In the genomic region with DNA sequence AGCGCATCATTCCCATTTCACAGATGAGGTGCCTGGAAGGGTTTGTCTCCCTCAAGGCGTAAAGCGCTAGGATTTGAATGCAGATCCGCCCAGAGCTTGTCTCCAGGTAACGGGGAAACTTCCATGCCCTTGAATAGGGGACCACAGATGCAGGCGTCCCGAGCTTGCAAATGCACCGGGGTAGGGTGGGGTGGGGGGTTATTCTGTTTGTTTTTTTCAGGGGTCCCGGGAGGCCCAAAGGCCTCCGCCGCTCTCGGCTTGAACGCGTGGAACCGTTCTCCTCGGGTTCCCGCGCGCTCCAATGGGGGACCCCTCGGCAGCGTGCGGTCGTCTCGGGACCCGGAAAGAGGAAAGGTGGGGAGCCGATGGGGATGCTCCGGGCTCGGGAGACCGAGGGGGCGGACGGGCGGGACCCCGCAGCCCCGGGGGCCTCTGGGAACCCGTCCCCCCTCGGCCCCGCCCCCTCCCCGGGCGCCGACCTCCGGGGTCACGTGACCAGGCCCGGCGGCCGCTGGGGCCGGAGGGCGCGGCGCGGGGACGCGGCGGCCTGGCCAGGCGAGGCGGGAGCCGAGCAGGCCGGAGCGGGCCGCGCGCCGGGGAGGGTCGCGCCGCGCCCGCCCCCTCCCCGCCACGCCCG, we compare ENCODE assay signal across 1 cellular context.
A peak's percentile ranks its signal among the peaks of the same experiment; 100 is the strongest.
TF ChIP-seq lines count a peak whose summit lies in the region.

A gene (plus strand): TSS at position 490 of the 637 bp plus-strand sequence. CDS start 216 bp downstream, outside the sequence.

TF ChIP-seq in K562, 482 proteins besides CTCF, POLR2A, EP300 and RAD21 (continued from another document and continues in another):
- TF ChIP-seq, protein P1, sequence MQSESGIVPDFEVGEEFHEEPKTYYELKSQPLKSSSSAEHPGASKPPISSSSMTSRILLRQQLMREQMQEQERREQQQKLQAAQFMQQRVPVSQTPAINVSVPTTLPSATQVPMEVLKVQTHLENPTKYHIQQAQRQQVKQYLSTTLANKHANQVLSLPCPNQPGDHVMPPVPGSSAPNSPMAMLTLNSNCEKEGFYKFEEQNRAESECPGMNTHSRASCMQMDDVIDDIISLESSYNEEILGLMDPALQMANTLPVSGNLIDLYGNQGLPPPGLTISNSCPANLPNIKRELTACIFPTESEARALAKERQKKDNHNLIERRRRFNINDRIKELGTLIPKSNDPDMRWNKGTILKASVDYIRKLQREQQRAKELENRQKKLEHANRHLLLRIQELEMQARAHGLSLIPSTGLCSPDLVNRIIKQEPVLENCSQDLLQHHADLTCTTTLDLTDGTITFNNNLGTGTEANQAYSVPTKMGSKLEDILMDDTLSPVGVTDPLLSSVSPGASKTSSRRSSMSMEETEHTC (IDR thresholded peaks at IDR 0.05) = 0 out of 2 replicates have a peak, but pooled peaks have one; percentile 19
- TF ChIP-seq ZFX (CRISPR knock-in tag; IDR thresholded peaks at IDR 0.05) (peak; percentile 30; the same call in 1 of the 2 replicates), CCNT2 (IDR thresholded peaks at IDR 0.05; ENCODE audit: borderline replicate concordance, extremely low read depth, insufficient read length, low read depth, low read length) (peak; percentile 46), ZNF79 (CRISPR knock-in tag; IDR thresholded peaks at IDR 0.05; ENCODE audit: low read depth) (no peak), ZNF41 (CRISPR knock-in tag; conservative IDR thresholded peaks at IDR 0.05) (no peak), ZNF175 (CRISPR knock-in tag; IDR thresholded peaks at IDR 0.05; ENCODE audit: low read depth) (no peak), SMAD2 (IDR thresholded peaks at IDR 0.05; ENCODE audit: low read depth, low read length) (no peak), CBFA2T2 (conservative IDR thresholded peaks at IDR 0.05) (0 out of 2 replicates have a peak, but pooled peaks have one; percentile 22), MEIS2 (IDR thresholded peaks at IDR 0.05; ENCODE audit: partially characterized antibody) (no peak), THRAP3 (IDR thresholded peaks at IDR 0.05; ENCODE audit: borderline replicate concordance) (no peak), MAFG (tag; conservative IDR thresholded peaks at IDR 0.05) (no peak), BCOR (IDR thresholded peaks at IDR 0.05) (peak; percentile 89), PYGO2 (tag; IDR thresholded peaks at IDR 0.05) (no peak), ZNF217 (CRISPR knock-in tag; IDR thresholded peaks at IDR 0.05) (no peak), MTA2 (IDR thresholded peaks at IDR 0.05; ENCODE audit: low read depth) (no peak), RAD51 (IDR thresholded peaks at IDR 0.05; ENCODE audit: borderline replicate concordance, low read depth) (peak; percentile 81), STAT5B (CRISPR knock-in tag; IDR thresholded peaks at IDR 0.05) (no peak), KDM1A (IDR thresholded peaks at IDR 0.05) (peak; percentile 20 to 54; a peak in 3 of 4 replicates), RCOR1 (IDR thresholded peaks at IDR 0.05; ENCODE audit: borderline replicate concordance in 1 of 2, low read depth in 2 of 2, low read length in 2 of 2) (peak in 1 of 2 experiments; percentile 42; a peak in 1 of 4 replicates), SNIP1 (IDR thresholded peaks at IDR 0.05; ENCODE audit: low read depth) (no peak), ZNF830 (CRISPR knock-in tag; IDR thresholded peaks at IDR 0.05) (0 out of 2 replicates have a peak, but pooled peaks have one; percentile 46), HNRNPL (IDR thresholded peaks at IDR 0.05; ENCODE audit: low read depth, low read length) (no peak), GATA2 (CRISPR knock-in tag; IDR thresholded peaks at IDR 0.05) (no peak), BHLHE40 (IDR thresholded peaks at IDR 0.05; ENCODE audit: low read length) (peak; percentile 54), BMI1 (IDR thresholded peaks at IDR 0.05; ENCODE audit: low read length) (no peak), KAT8 (IDR thresholded peaks at IDR 0.05; ENCODE audit: low read depth) (no peak), FOSL1 (tag; conservative IDR thresholded peaks at IDR 0.05) (no peak)
- TF ChIP-seq, protein P2, sequence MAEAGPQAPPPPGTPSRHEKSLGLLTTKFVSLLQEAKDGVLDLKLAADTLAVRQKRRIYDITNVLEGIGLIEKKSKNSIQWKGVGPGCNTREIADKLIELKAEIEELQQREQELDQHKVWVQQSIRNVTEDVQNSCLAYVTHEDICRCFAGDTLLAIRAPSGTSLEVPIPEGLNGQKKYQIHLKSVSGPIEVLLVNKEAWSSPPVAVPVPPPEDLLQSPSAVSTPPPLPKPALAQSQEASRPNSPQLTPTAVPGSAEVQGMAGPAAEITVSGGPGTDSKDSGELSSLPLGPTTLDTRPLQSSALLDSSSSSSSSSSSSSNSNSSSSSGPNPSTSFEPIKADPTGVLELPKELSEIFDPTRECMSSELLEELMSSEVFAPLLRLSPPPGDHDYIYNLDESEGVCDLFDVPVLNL (CRISPR knock-in tag; IDR thresholded peaks at IDR 0.05; ENCODE audit: low read depth) = no peak
- TF ChIP-seq, protein P3, sequence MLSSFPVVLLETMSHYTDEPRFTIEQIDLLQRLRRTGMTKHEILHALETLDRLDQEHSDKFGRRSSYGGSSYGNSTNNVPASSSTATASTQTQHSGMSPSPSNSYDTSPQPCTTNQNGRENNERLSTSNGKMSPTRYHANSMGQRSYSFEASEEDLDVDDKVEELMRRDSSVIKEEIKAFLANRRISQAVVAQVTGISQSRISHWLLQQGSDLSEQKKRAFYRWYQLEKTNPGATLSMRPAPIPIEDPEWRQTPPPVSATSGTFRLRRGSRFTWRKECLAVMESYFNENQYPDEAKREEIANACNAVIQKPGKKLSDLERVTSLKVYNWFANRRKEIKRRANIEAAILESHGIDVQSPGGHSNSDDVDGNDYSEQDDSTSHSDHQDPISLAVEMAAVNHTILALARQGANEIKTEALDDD (IDR thresholded peaks at IDR 0.05) = no peak
- TF ChIP-seq, protein P4, sequence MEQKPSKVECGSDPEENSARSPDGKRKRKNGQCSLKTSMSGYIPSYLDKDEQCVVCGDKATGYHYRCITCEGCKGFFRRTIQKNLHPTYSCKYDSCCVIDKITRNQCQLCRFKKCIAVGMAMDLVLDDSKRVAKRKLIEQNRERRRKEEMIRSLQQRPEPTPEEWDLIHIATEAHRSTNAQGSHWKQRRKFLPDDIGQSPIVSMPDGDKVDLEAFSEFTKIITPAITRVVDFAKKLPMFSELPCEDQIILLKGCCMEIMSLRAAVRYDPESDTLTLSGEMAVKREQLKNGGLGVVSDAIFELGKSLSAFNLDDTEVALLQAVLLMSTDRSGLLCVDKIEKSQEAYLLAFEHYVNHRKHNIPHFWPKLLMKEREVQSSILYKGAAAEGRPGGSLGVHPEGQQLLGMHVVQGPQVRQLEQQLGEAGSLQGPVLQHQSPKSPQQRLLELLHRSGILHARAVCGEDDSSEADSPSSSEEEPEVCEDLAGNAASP (IDR thresholded peaks at IDR 0.05) = no peak
- TF ChIP-seq, protein P5, sequence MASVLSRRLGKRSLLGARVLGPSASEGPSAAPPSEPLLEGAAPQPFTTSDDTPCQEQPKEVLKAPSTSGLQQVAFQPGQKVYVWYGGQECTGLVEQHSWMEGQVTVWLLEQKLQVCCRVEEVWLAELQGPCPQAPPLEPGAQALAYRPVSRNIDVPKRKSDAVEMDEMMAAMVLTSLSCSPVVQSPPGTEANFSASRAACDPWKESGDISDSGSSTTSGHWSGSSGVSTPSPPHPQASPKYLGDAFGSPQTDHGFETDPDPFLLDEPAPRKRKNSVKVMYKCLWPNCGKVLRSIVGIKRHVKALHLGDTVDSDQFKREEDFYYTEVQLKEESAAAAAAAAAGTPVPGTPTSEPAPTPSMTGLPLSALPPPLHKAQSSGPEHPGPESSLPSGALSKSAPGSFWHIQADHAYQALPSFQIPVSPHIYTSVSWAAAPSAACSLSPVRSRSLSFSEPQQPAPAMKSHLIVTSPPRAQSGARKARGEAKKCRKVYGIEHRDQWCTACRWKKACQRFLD (CRISPR knock-in tag; IDR thresholded peaks at IDR 0.05) = no peak
- TF ChIP-seq, protein P6, sequence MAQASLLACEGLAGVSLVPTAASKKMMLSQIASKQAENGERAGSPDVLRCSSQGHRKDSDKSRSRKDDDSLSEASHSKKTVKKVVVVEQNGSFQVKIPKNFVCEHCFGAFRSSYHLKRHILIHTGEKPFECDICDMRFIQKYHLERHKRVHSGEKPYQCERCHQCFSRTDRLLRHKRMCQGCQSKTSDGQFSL (CRISPR knock-in tag; IDR thresholded peaks at IDR 0.05) = peak; percentile 5; the same call in 1 of the 2 replicates
- TF ChIP-seq, protein P6 (tag; IDR thresholded peaks at IDR 0.05) = no peak
- TF ChIP-seq, protein P7, sequence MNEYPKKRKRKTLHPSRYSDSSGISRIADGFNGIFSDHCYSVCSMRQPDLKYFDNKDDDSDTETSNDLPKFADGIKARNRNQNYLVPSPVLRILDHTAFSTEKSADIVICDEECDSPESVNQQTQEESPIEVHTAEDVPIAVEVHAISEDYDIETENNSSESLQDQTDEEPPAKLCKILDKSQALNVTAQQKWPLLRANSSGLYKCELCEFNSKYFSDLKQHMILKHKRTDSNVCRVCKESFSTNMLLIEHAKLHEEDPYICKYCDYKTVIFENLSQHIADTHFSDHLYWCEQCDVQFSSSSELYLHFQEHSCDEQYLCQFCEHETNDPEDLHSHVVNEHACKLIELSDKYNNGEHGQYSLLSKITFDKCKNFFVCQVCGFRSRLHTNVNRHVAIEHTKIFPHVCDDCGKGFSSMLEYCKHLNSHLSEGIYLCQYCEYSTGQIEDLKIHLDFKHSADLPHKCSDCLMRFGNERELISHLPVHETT (CRISPR knock-in tag; conservative IDR thresholded peaks at IDR 0.05 in 1 of 2, IDR thresholded peaks at IDR 0.05 in 1 of 2) = peak in 1 of 2 experiments; percentile 62; a peak in 1 of 4 replicates
- TF ChIP-seq, protein P8, sequence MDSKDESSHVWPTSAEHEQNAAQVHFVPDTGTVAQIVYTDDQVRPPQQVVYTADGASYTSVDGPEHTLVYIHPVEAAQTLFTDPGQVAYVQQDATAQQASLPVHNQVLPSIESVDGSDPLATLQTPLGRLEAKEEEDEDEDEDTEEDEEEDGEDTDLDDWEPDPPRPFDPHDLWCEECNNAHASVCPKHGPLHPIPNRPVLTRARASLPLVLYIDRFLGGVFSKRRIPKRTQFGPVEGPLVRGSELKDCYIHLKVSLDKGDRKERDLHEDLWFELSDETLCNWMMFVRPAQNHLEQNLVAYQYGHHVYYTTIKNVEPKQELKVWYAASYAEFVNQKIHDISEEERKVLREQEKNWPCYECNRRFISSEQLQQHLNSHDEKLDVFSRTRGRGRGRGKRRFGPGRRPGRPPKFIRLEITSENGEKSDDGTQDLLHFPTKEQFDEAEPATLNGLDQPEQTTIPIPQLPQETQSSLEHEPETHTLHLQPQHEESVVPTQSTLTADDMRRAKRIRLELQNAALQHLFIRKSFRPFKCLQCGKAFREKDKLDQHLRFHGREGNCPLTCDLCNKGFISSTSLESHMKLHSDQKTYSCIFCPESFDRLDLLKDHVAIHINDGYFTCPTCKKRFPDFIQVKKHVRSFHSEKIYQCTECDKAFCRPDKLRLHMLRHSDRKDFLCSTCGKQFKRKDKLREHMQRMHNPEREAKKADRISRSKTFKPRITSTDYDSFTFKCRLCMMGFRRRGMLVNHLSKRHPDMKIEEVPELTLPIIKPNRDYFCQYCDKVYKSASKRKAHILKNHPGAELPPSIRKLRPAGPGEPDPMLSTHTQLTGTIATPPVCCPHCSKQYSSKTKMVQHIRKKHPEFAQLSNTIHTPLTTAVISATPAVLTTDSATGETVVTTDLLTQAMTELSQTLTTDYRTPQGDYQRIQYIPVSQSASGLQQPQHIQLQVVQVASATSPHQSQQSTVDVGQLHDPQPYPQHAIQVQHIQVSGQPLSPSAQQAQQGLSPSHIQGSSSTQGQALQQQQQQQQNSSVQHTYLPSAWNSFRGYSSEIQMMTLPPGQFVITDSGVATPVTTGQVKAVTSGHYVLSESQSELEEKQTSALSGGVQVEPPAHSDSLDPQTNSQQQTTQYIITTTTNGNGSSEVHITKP (IDR thresholded peaks at IDR 0.05; ENCODE audit: partially characterized antibody) = peak; percentile 93
- TF ChIP-seq, protein P9, sequence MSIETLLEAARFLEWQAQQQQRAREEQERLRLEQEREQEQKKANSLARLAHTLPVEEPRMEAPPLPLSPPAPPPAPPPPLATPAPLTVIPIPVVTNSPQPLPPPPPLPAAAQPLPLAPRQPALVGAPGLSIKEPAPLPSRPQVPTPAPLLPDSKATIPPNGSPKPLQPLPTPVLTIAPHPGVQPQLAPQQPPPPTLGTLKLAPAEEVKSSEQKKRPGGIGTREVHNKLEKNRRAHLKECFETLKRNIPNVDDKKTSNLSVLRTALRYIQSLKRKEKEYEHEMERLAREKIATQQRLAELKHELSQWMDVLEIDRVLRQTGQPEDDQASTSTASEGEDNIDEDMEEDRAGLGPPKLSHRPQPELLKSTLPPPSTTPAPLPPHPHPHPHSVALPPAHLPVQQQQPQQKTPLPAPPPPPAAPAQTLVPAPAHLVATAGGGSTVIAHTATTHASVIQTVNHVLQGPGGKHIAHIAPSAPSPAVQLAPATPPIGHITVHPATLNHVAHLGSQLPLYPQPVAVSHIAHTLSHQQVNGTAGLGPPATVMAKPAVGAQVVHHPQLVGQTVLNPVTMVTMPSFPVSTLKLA (conservative IDR thresholded peaks at IDR 0.05) = peak in 1 of 2 experiments; percentile 23; a peak in 1 of 4 replicates
- TF ChIP-seq, protein P10, sequence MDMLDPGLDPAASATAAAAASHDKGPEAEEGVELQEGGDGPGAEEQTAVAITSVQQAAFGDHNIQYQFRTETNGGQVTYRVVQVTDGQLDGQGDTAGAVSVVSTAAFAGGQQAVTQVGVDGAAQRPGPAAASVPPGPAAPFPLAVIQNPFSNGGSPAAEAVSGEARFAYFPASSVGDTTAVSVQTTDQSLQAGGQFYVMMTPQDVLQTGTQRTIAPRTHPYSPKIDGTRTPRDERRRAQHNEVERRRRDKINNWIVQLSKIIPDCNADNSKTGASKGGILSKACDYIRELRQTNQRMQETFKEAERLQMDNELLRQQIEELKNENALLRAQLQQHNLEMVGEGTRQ (CRISPR knock-in tag; IDR thresholded peaks at IDR 0.05) = peak; percentile 76
- TF ChIP-seq, protein P11, sequence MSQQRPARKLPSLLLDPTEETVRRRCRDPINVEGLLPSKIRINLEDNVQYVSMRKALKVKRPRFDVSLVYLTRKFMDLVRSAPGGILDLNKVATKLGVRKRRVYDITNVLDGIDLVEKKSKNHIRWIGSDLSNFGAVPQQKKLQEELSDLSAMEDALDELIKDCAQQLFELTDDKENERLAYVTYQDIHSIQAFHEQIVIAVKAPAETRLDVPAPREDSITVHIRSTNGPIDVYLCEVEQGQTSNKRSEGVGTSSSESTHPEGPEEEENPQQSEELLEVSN (IDR thresholded peaks at IDR 0.05; ENCODE audit: borderline replicate concordance in 1 of 2, extremely low read depth in 1 of 2, insufficient read depth in 1 of 2, insufficient read length in 1 of 2, low read depth in 1 of 2, low read length in 1 of 2, poor library complexity in 1 of 2, severe bottlenecking in 1 of 2) = peak; percentile 59 to 84
- TF ChIP-seq, protein P12, sequence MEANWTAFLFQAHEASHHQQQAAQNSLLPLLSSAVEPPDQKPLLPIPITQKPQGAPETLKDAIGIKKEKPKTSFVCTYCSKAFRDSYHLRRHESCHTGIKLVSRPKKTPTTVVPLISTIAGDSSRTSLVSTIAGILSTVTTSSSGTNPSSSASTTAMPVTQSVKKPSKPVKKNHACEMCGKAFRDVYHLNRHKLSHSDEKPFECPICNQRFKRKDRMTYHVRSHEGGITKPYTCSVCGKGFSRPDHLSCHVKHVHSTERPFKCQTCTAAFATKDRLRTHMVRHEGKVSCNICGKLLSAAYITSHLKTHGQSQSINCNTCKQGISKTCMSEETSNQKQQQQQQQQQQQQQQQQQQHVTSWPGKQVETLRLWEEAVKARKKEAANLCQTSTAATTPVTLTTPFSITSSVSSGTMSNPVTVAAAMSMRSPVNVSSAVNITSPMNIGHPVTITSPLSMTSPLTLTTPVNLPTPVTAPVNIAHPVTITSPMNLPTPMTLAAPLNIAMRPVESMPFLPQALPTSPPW (CRISPR knock-in tag; IDR thresholded peaks at IDR 0.05) = peak; percentile 95
